In genomic region chr14:49173765-49174373, GRCh38 we compare ENCODE assay signal across 9 cellular contexts.
DNase-seq lines count a peak whose midpoint lies in the region; ATAC-seq and TF ChIP-seq lines count a peak whose summit lies in the region.
"Had no signal": no experiment of that assay in that cellular context is flagged by ENCODE, and none has a peak within 500 bp of the region (broad histone marks: within the 10 kb centered on the region; RNA-seq: fewer than 3 reads in every experiment).

No MANE protein-coding gene starts in this region.

- ATAC-seq in Right ventricle myocardium superior (ENCODE audit: poor library complexity) (peak; percentile 69), Right ventricle myocardium inferior (no peak), GM21737 (IDR thresholded peaks at IDR 0.05; ENCODE audit: unreplicated experiment) (peak; percentile 90), upper lobe of right lung (peak; percentile 91)
- ATAC-seq: naive thymus-derived CD8-positive, alpha-beta T cell had no signal

- H3K36me3 ChIP-seq in NT2/D1 (ENCODE audit: insufficient read depth, insufficient read length, low read length) (no peaks in the 10 kb centered on the region), upper lobe of right lung (no peaks in the 10 kb centered on the region)

- peak; percentile 55 for TF ChIP-seq CTCF in upper lobe of right lung (IDR thresholded peaks at IDR 0.05)

- H3K27me3 ChIP-seq in NT2/D1 (ENCODE audit: insufficient read depth, insufficient read length) (no peaks in the 10 kb centered on the region), upper lobe of right lung (no peaks in the 10 kb centered on the region)

- H3K9ac ChIP-seq in NT2/D1 (ENCODE audit: insufficient read length, low read depth) = no peak overlapping the region

- H3K9me3 ChIP-seq in NT2/D1 (ENCODE audit: insufficient read depth, low read length) (no peaks in the 10 kb centered on the region), upper lobe of right lung (no peaks in the 10 kb centered on the region)

- no peak overlapping the region for H3K27ac ChIP-seq in upper lobe of right lung

- intact Hi-C loops in Right ventricle myocardium superior (cut with DNase I) = no loop called here
- intact Hi-C loops in Right ventricle myocardium inferior (cut with DNase I) = loop anchor here (10.0 kb wide), 1 partner anchor 1259 kb away; no protein-coding TSS in a partner anchor
- intact Hi-C loops in upper lobe of right lung (cut with DNase I) = no loop called here

- DNase-seq in Right ventricle myocardium superior (no peak), Right ventricle myocardium inferior (ENCODE audit: missing footprints) (no peak), HT1080 (ENCODE audit: low read depth) (peak; percentile 60), NT2/D1 (ENCODE audit: low read depth, low spot score) (peak; percentile 57), astrocyte of the hippocampus (ENCODE audit: low read depth, low spot score) (peak; percentile 86), kidney tubule cell (ENCODE audit: low spot score) (peak; percentile 68), upper lobe of right lung (no peak)

- H3K4me1 ChIP-seq in NT2/D1 (ENCODE audit: insufficient read depth, insufficient read length) (no peaks in the 10 kb centered on the region), upper lobe of right lung (no peaks in the 10 kb centered on the region)

- H3K4me3 ChIP-seq in NT2/D1 (ENCODE audit: insufficient read length, low read depth) (no peak overlapping the region), upper lobe of right lung (no peak overlapping the region)

Comparison
In these comparisons a context has a peak if more than half of its experiments do, and no peak if none do; other contexts are left out.
1. DNase-seq: peak in HT1080 (single experiment), NT2/D1 (single experiment), astrocyte of the hippocampus (single experiment) and kidney tubule cell (single experiment); none in Right ventricle myocardium superior (single experiment), Right ventricle myocardium inferior (single experiment) and upper lobe of right lung (single experiment).